In the genomic region with DNA sequence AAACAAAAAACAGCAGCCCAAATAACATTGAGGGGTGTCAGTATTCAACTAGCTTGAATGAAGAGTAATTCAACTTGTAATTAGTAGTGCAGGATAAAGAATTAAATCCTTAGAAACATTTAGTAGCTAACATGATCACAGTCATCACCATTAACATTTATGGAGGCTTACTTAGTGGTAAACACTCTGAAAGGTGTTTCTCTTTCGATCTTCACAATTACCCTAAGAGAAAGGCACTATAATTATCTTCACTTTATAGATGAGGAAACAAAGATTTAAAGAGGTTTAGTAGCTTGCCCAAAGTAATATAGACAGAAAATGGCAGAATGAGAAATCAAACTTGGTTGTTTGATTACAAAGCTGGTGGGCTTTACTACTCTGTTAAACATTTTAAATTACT, we compare ENCODE assay signal across 18 cellular contexts.
"Had no signal": no experiment of that assay in that cellular context is flagged by ENCODE, and none has a peak within 500 bp of the region (broad histone marks: within the 10 kb centered on the region; RNA-seq: fewer than 3 reads in every experiment).

No MANE protein-coding gene starts in this region.

- H3K36me3 ChIP-seq: Peyer's patch, SJCRH30 had no signal

- H3K4me1 ChIP-seq: Peyer's patch, SJCRH30 had no signal

- H3K27me3 ChIP-seq: Peyer's patch, SJCRH30 had no signal

- H3K4me2 ChIP-seq: KMS-11, PC-9 had no signal

- H3K27ac ChIP-seq: HL-60, KMS-11, PC-9, Peyer's patch, SJCRH30 had no signal

- ATAC-seq: K562, SK-N-SH treated with all-trans-retinoic acid at 6 μM for 48 hours had no signal

- DNase-seq: Kasumi-1, MV-4-11, NCI-H1048, NCI-H187, NCI-H2081 treated with DMSO at 0.1 percent for 48 hours, NCI-H226, NCI-H524 treated with DMSO at 0.1 percent for 48 hours, NCI-H82, OCI-M1, PC-9, Peyer's patch, SHP77 treated with DMSO at 0.1 percent for 48 hours, SJCRH30, T-helper 1 cell had no signal

- H3K9me3 ChIP-seq: Peyer's patch, SJCRH30 had no signal

- H3K9ac ChIP-seq: KMS-11 had no signal

- H3K4me3 ChIP-seq: K562, PC-9, Peyer's patch, SJCRH30 had no signal

- H2AFZ ChIP-seq: PC-9 had no signal
